ENCODE assay signal across 1 cellular context in genomic region chr3:170277833-170278586, GRCh38.
TF ChIP-seq lines count a peak whose summit lies in the region.

No MANE protein-coding gene starts in this region.

TF ChIP-seq in GM12878, 131 proteins besides CTCF, POLR2A, EP300 and RAD21 (continued from another document):
- TF ChIP-seq CUX1 (IDR thresholded peaks at IDR 0.05; ENCODE audit: insufficient replicate concordance, low read depth, low read length) (no peak), SMAD5 (IDR thresholded peaks at IDR 0.05; ENCODE audit: low read depth) (no peak), ZNF622 (IDR thresholded peaks at IDR 0.05) (no peak), STAT3 (IDR thresholded peaks at IDR 0.05; ENCODE audit: low read depth, low read length) (no peak), GABPA (IDR thresholded peaks at IDR 0.05; ENCODE audit: low read depth) (no peak), BACH1 (IDR thresholded peaks at IDR 0.05; ENCODE audit: borderline replicate concordance) (no peak), MTA3 (IDR thresholded peaks at IDR 0.05; ENCODE audit: borderline replicate concordance, low read length) (no peak)
